ENCODE assay signal across 8 cellular contexts in genomic region chr22:50563410-50564160, GRCh38. TPM values are rescaled to one million over a fixed set of nuclear protein-coding genes. Genes with fewer than 3 reads are reported as not detected.
DNase-seq lines count a peak whose midpoint lies in the region; ATAC-seq and TF ChIP-seq lines count a peak whose summit lies in the region.

No MANE protein-coding gene starts in this region.

- no CpG with 5 or more reads among the region's 17 CpGs for WGBS in mesendoderm (ENCODE audit: extremely low coverage, insufficient coverage, low lambda C conversion rate)
- 10 to 11% methylated on average over 17 of the region's 17 CpGs for WGBS in aorta, 2 donors

- H3K79me2 ChIP-seq in mesendoderm (ENCODE audit: control insufficient read depth, insufficient read depth, low read length): no peaks in the 10 kb centered on the region

- H4K8ac ChIP-seq in mesendoderm (ENCODE audit: low read depth, low read length): no peak overlapping the region

- H3K79me1 ChIP-seq in mesendoderm (ENCODE audit: low read length): no peaks in the 10 kb centered on the region

- no peak overlapping the region for H3K18ac ChIP-seq in mesendoderm (ENCODE audit: low read length)

- H3K9me3 ChIP-seq in aorta (ENCODE audit: control insufficient read depth, low read length): no peaks in the 10 kb centered on the region

- peak overlapping the region; percentile 84 for H3K56ac ChIP-seq in mesendoderm (ENCODE audit: low read length)

- no peak overlapping the region for H3K23ac ChIP-seq in mesendoderm (ENCODE audit: low read length)

- TF ChIP-seq CTCF in 22Rv1 (IDR thresholded peaks at IDR 0.05) (no peak), HL-60 (IDR thresholded peaks at IDR 0.05; ENCODE audit: insufficient read depth, low read length) (no peak)

- H2AK5ac ChIP-seq in mesendoderm (ENCODE audit: low read length): no peak overlapping the region

- peak overlapping the region; percentile 99 for H3K4me2 ChIP-seq in mesendoderm (ENCODE audit: low read length)

- H3K4me3 ChIP-seq in HL-60 (replicated peaks; ENCODE audit: insufficient read depth, low read length): peak overlapping the region; percentile 59
- H3K4me3 ChIP-seq in mesendoderm (ENCODE audit: low read length): peak overlapping the region; percentile 70
- H3K4me3 ChIP-seq in aorta (ENCODE audit: low read length in 2 of 2): peak overlapping the region in 1 of 2 donors; percentile 58

- peak overlapping the region; percentile 82 for H3K27ac ChIP-seq in 22Rv1
- 0 out of 2 replicates have a peak overlapping the region, but pooled peaks have one; percentile 37 for H3K27ac ChIP-seq in HL-60 (replicated peaks)
- H3K27ac ChIP-seq in mesendoderm (ENCODE audit: low read depth, low read length): no peak overlapping the region
- no peak overlapping the region for H3K27ac ChIP-seq in aorta (ENCODE audit: low read depth in 1 of 2, low read length in 2 of 2)

- H3K27me3 ChIP-seq in HL-60 (ENCODE audit: insufficient read depth, poor library complexity, severe bottlenecking) (no peaks in the 10 kb centered on the region), mesendoderm (ENCODE audit: insufficient read depth, low read length, poor library complexity) (no peaks in the 10 kb centered on the region), aorta (ENCODE audit: control insufficient read depth in 1 of 2, insufficient read depth in 2 of 2, low read length in 1 of 2) (no peaks in the 10 kb centered on the region)

- no peak overlapping the region for H2BK120ac ChIP-seq in mesendoderm (ENCODE audit: low read depth, low read length)

- H3K4me1 ChIP-seq in mesendoderm (ENCODE audit: control insufficient read depth, low read depth, low read length) (no peaks in the 10 kb centered on the region), aorta (ENCODE audit: control insufficient read depth in 1 of 2, insufficient read depth in 2 of 2, low read length in 2 of 2) (no peaks in the 10 kb centered on the region)

- H2BK15ac ChIP-seq in mesendoderm (replicated peaks; ENCODE audit: low read depth): no peak overlapping the region

- no peak overlapping the region for H4K5ac ChIP-seq in mesendoderm (ENCODE audit: low read length)

- intact Hi-C loops in aorta (cut with DNase I): loop anchor here in 1 of 2 donors (2.0 to 5.0 kb wide), 3 partner anchors 19 to 56 kb away; partner anchors contain the start of genes CHKB, LMF2, NCAPH2 and SCO2

- H3K4ac ChIP-seq in mesendoderm (ENCODE audit: low read depth, low read length): no peak overlapping the region

- H3K36me3 ChIP-seq in mesendoderm (ENCODE audit: control insufficient read depth, insufficient read depth, low read length) (no peaks in the 10 kb centered on the region), aorta (ENCODE audit: control insufficient read depth in 1 of 2, insufficient read depth in 2 of 2, low read length in 1 of 2) (no peaks in the 10 kb centered on the region)

- no peak overlapping the region for H2BK5ac ChIP-seq in mesendoderm (ENCODE audit: low read length)

- ATAC-seq in aorta (ENCODE audit: low FRiP score): peak; percentile 10

- peak overlapping the region; percentile 76 for H3K9ac ChIP-seq in mesendoderm (ENCODE audit: low read length)

- DNase-seq in HL-60 (ENCODE audit: low read depth in 1 of 2, low spot score in 1 of 2) (no peak), cerebellar cortex (ENCODE audit: low spot score) (peak; percentile 59), mesendoderm (no peak), aorta (peak; percentile 40 to 74), DMS79 (lab: John Stamatoyannopoulos, UW) (no peak), DMS 273 (lab: John Stamatoyannopoulos, UW; ENCODE audit: unreplicated experiment) (no peak), NOMO-1 treated with dmso at 0.1 percent for 144 hours (lab: John Stamatoyannopoulos, UW; ENCODE audit: unreplicated experiment) (no peak)

RNA-seq across cellular contexts. Expression of gene SYCE3, which starts 0.9 kb away (rescaled TPM):
- polyA plus RNA-seq in mesendoderm (2013, experiment 1 of 2): 0.21 TPM
- 0.22 TPM for polyA plus RNA-seq in mesendoderm (2013, experiment 2 of 2)
- total RNA-seq in aorta: not detected
- polyA plus RNA-seq in aorta: 1 to 10 TPM in 1 of 2 donors, not detected in 1; 1.5 TPM

RNA-seq across cellular contexts. Expression of gene CPT1B, which starts 14.6 kb away (rescaled TPM):
- 11.7 TPM for polyA plus RNA-seq in mesendoderm (2013, experiment 1 of 2)
- 11.4 TPM for polyA plus RNA-seq in mesendoderm (2013, experiment 2 of 2)
- total RNA-seq in aorta: 10 to 100 TPM in 1 of 2 donors, 1 to 10 TPM in 1; 3.2 to 11.5 TPM
- 1 to 10 TPM; 3.9 to 6.4 TPM for polyA plus RNA-seq in aorta

RNA-seq across cellular contexts. Expression of gene KLHDC7B, which starts 17.9 kb away (rescaled TPM):
- 0.07 TPM for polyA plus RNA-seq in mesendoderm (2013, experiment 1 of 2)
- 0.04 TPM for polyA plus RNA-seq in mesendoderm (2013, experiment 2 of 2)
- under 1 TPM; 0.29 to 0.63 TPM for total RNA-seq in aorta
- polyA plus RNA-seq in aorta: not detected

RNA-seq across cellular contexts. Expression of gene CHKB, which starts 19.1 kb away (rescaled TPM):
- polyA plus RNA-seq in mesendoderm (2013, experiment 1 of 2): 28.8 TPM
- 29.1 TPM for polyA plus RNA-seq in mesendoderm (2013, experiment 2 of 2)
- total RNA-seq in aorta: 10 to 100 TPM; 36.5 to 78.8 TPM
- 100 to 1,000 TPM in 1 of 2 donors, 10 to 100 TPM in 1; 28.4 to 544 TPM for polyA plus RNA-seq in aorta

RNA-seq across cellular contexts. Expression of gene TYMP, which starts 33.8 kb away (rescaled TPM):
- 0.24 TPM for polyA plus RNA-seq in mesendoderm (2013, experiment 1 of 2)
- polyA plus RNA-seq in mesendoderm (2013, experiment 2 of 2): 0.28 TPM
- 10 to 100 TPM; 68.3 to 99.2 TPM for total RNA-seq in aorta
- 10 to 100 TPM; 37.7 to 47.1 TPM for polyA plus RNA-seq in aorta

Comparison
In these comparisons a context has a peak if more than half of its experiments do, and no peak if none do; other contexts are left out.
1. H3K27ac ChIP-seq: peak in 22Rv1 (single experiment) and HL-60 (single experiment); none in mesendoderm (single experiment) and aorta (0 of 2).
2. DNase-seq: peak in cerebellar cortex (single experiment) and aorta (2 of 2); none in HL-60 (0 of 2), mesendoderm (single experiment), DMS79 (single experiment), DMS 273 (single experiment) and NOMO-1 treated with dmso at 0.1 percent for 144 hours (single experiment).